26 cellular contexts compared by ENCODE assay signal in the genomic region with DNA sequence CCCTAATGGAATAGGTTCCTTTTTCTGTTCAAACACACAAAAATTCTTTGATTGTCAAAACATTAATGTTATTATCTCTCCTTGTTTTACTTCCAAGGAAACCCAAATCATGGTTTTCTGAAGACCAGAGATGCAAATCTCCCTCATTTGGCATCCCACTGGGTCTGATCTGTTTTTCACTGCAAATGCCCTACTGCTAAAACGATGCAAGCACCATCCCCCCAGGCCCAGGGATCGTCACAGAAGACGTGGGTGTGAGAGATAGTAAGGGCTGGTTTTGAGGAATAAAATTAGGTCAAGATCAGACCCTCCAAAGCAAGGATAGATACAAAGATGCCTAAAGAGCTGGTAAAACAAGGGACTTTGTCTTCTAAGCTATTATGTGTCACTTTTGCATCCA.
"Had no signal": no experiment of that assay in that cellular context is flagged by ENCODE, and none has a peak within 500 bp of the region (broad histone marks: within the 10 kb centered on the region; RNA-seq: fewer than 3 reads in every experiment).

No MANE protein-coding gene starts in this region.

- H2AFZ ChIP-seq: hepatocyte, neural progenitor cell, parathyroid adenoma had no signal

- H3K27ac ChIP-seq: colonic mucosa, esophagus muscularis mucosa, foreskin keratinocyte, gastroesophageal sphincter, heart left ventricle, hepatocyte, neural progenitor cell, parathyroid adenoma, right atrium auricular region, suprapubic skin, thyroid gland had no signal

- ATAC-seq: foreskin keratinocyte; gastroesophageal sphincter; heart left ventricle; left lobe of liver; naive thymus-derived CD4-positive, alpha-beta T cell; sciatic nerve; stimulated activated naive CD8-positive, alpha-beta T cell treated with anti-CD3 and anti-CD28 coated beads, Interleukin-15, amount 100 ng/mL, for 72 hours had no signal

- FAIRE-seq: endothelial cell of umbilical vein, kidney had no signal

- H3K4me1 ChIP-seq: colonic mucosa, esophagus muscularis mucosa, foreskin keratinocyte, gastroesophageal sphincter, heart left ventricle, neural progenitor cell, parathyroid adenoma, right atrium auricular region, suprapubic skin, thyroid gland had no signal

- H3K36me3 ChIP-seq: colonic mucosa, esophagus muscularis mucosa, gastroesophageal sphincter, heart left ventricle, neural progenitor cell, right atrium auricular region, suprapubic skin, thyroid gland had no signal

- H3K4me2 ChIP-seq: hepatocyte, neural progenitor cell, smooth muscle cell had no signal

- H3K9ac ChIP-seq: neural progenitor cell, parathyroid adenoma had no signal

- H3K9me3 ChIP-seq: colonic mucosa, esophagus muscularis mucosa, gastroesophageal sphincter, heart left ventricle, right atrium auricular region, suprapubic skin, thyroid gland had no signal

- H3K4me3 ChIP-seq: colonic mucosa, esophagus muscularis mucosa, gastroesophageal sphincter, heart left ventricle, hepatocyte, neural progenitor cell, right atrium auricular region, smooth muscle cell, suprapubic skin, thyroid gland had no signal

- H3K27me3 ChIP-seq: colonic mucosa, esophagus muscularis mucosa, foreskin keratinocyte, gastroesophageal sphincter, hepatocyte, neural progenitor cell, right atrium auricular region, suprapubic skin had no signal

- H3K79me2 ChIP-seq: hepatocyte, parathyroid adenoma had no signal

- DNase-seq: colonic mucosa; effector CD8-positive, alpha-beta T cell; foreskin keratinocyte; heart left ventricle; kidney; mesenchymal stem cell; midbrain; naive thymus-derived CD4-positive, alpha-beta T cell; stimulated activated CD4-positive, alpha-beta T cell treated with anti-CD3 and anti-CD28 coated beads, Interleukin-12 subunit alpha, Interleukin-12 subunit beta, amount 100 ng/mL, for 4 hours; stimulated activated CD4-positive, alpha-beta T cell treated with anti-CD3 and anti-CD28 coated beads, Interleukin-1b, Interleukin-23, amount 100 ng/mL, for 48 hours; stimulated activated CD4-positive, alpha-beta T cell treated with anti-CD3 and anti-CD28 coated beads, Interleukin-4, amount 100 ng/mL, for 1 hour; stimulated activated CD8-positive, alpha-beta memory T cell treated with anti-CD3 and anti-CD28 coated beads, Interleukin-4, amount 100 ng/mL, for 48 hours; stimulated activated naive CD4-positive, alpha-beta T cell; stimulated activated naive CD8-positive, alpha-beta T cell treated with anti-CD3 and anti-CD28 coated beads, Interleukin-15, amount 100 ng/mL, for 72 hours; thyroid gland had no signal
